In the genomic region with DNA sequence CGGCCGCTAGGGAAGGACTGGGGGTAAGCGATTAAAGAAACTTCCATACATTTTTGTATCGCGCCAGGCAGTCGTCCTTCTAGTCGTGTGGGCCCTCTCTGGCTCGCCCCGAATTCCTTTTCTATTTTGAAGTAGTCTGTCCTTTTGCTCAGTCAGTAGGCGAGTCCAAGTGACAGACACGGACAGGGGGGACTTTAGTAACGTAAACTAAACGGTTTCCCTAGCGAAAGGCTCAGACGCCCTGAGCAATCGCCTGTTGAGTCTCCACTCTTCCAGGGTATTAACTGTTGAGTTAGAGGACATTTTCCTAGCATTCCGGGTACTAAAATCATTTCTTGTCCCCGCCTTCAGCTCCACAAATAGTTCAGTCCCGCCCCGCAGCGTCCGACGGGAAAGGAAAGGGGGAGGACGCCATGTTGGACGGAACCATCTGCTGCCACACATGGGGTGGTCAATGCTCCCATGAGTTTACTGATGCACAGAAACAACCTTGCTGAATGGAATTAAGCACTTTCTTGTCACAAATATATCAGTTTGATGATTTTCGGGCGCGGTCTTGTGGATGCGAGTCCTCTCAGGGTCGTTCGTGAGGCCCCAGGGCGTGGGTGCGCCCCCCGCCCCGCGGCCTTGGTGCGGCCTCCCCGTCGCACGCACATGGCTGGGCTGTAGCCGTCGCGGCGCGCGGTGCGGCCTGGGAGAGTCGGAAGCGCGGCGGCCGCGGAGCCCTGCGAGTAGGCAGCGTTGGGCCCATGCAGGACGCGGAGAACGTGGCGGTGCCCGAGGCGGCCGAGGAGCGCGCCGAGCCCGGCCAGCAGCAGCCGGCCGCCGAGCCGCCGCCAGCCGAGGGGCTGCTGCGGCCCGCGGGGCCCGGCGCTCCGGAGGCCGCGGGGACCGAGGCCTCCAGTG, we compare ENCODE assay signal across 8 cellular contexts. TPM values are rescaled to one million over a fixed set of nuclear protein-coding genes. Genes with fewer than 3 reads are reported as not detected.
DNase-seq lines count a peak whose midpoint lies in the region; ATAC-seq and TF ChIP-seq lines count a peak whose summit lies in the region.

Gene EIF3B (plus strand): TSS at position 655 of the 906 bp plus-strand sequence. CDS start 95 bp downstream, at position 750.

- H3K27me3 ChIP-seq in CD4-positive, alpha-beta memory T cell (ENCODE audit: insufficient read depth, low read length): no peaks in the 10 kb centered on the region
- H3K27me3 ChIP-seq in duodenal mucosa (ENCODE audit: control insufficient read depth in 1 of 2, insufficient read depth in 2 of 2, low read length in 2 of 2): no peaks in the 10 kb centered on the region
- no peaks in the 10 kb centered on the region for H3K27me3 ChIP-seq in right lobe of liver

- 0% methylated on average over 17 of the region's 81 CpGs for WGBS in right lobe of liver (ENCODE audit: insufficient coverage, low coverage, low lambda C conversion rate, missing lambda C conversion rate)

- TF ChIP-seq CTCF in right lobe of liver (IDR thresholded peaks at IDR 0.05): no peak

- H3K36me3 ChIP-seq in CD4-positive, alpha-beta memory T cell (ENCODE audit: insufficient read depth, low read length): no peaks in the 10 kb centered on the region
- H3K36me3 ChIP-seq in duodenal mucosa (ENCODE audit: control insufficient read depth in 1 of 2, insufficient read depth in 2 of 2, low read length in 2 of 2): peaks cover 3 to 15% of the 10 kb centered on the region in 2 donors
- peaks cover 0 to 6% (median 0%) of the 10 kb centered on the region in 4 donors for H3K36me3 ChIP-seq in right lobe of liver

- peak; percentile 75 for ATAC-seq in GM19455 (IDR thresholded peaks at IDR 0.05; ENCODE audit: unreplicated experiment)
- ATAC-seq in right lobe of liver: peak; percentile 89 to 94 (median 90)

- no peaks in the 10 kb centered on the region for H3K9me3 ChIP-seq in CD4-positive, alpha-beta memory T cell (ENCODE audit: control insufficient read depth in 1 of 2, low read length in 2 of 2)
- H3K9me3 ChIP-seq in duodenal mucosa (ENCODE audit: control insufficient read depth in 1 of 2, low read length in 2 of 2) (no peaks in the 10 kb centered on the region), right lobe of liver (no peaks in the 10 kb centered on the region)

- H3K36me3 Mint-ChIP-seq in CD4-positive, alpha-beta memory T cell: peaks cover 5 to 20% of the 10 kb centered on the region in 2 donors
- H3K36me3 Mint-ChIP-seq in activated CD4-positive, alpha-beta memory T cell treated with anti-CD3 and anti-CD28 coated beads for 36 hours: peaks cover 21% of the 10 kb centered on the region

- TF ChIP-seq POLR2A in right lobe of liver (IDR thresholded peaks at IDR 0.05): peak; percentile 69

- H3K27me3 Mint-ChIP-seq in CD4-positive, alpha-beta memory T cell: no peaks in the 10 kb centered on the region
- no peaks in the 10 kb centered on the region for H3K27me3 Mint-ChIP-seq in activated CD4-positive, alpha-beta memory T cell treated with anti-CD3 and anti-CD28 coated beads for 36 hours

- intact Hi-C loops in CD4-positive, alpha-beta memory T cell (cut with micrococcal nuclease): loop anchor here (1.0 kb wide), 4 partner anchors 40 to 850 kb away; partner anchors contain the start of genes CHST12, INTS1, MAD1L1 and SNX8
- intact Hi-C loops in activated CD4-positive, alpha-beta memory T cell treated with anti-CD3 and anti-CD28 coated beads for 36 hours (cut with micrococcal nuclease): loop anchor here (1.0 to 10.0 kb wide), 4 partner anchors 40 to 690 kb away; partner anchors contain the start of genes MRM2, NUDT1 and SNX8
- intact Hi-C loops in right lobe of liver (cut with DNase I): loop anchor here in 1 of 2 donors (10.0 kb wide), 1 partner anchor 110 kb away; the partner anchor contains the start of genes MRM2 and NUDT1

- CTCF ChIA-PET in CD4-positive, alpha-beta memory T cell (lab: Charles Lee; ENCODE audit: partially characterized antibody): interaction anchor here (1.7 kb wide), 1 partner anchor 77 kb away, joined by 4 read pairs; no protein-coding TSS in a partner anchor
- CTCF ChIA-PET in activated CD4-positive, alpha-beta memory T cell treated with anti-CD3 and anti-CD28 coated beads for 36 hours (lab: Charles Lee): interaction anchor here (0.6 to 1.7 kb wide), 5 partner anchors 25 to 400 kb away, joined by 3 to 4 read pairs (median 3); partner anchors contain the start of gene MAD1L1

- H3K4me3 ChIP-seq in CD4-positive, alpha-beta memory T cell (ENCODE audit: low read length in 2 of 2): peak within 1 kb of the TSS; percentile 68 to 90
- H3K4me3 ChIP-seq in duodenal mucosa (ENCODE audit: low read depth in 1 of 2, low read length in 2 of 2): peak within 1 kb of the TSS; percentile 92 to 96
- peak within 1 kb of the TSS; percentile 95 to 99 (median 97) for H3K4me3 ChIP-seq in right lobe of liver

- peaks cover 47% of the 10 kb centered on the region for H3K4me1 ChIP-seq in CD4-positive, alpha-beta memory T cell (ENCODE audit: insufficient read depth, low read length)
- H3K4me1 ChIP-seq in duodenal mucosa (ENCODE audit: control insufficient read depth in 1 of 2, insufficient read depth in 2 of 2, low read length in 2 of 2) (peaks cover 19 to 28% of the 10 kb centered on the region in 2 donors), right lobe of liver (peaks cover 0 to 28% (median 4%) of the 10 kb centered on the region in 4 donors)

- peak within 1 kb of the TSS; percentile 87 to 91 for H3K9ac ChIP-seq in duodenal mucosa (ENCODE audit: low read depth in 1 of 2, low read length in 2 of 2)

- peak; percentile 91 to 96 (median 95) for DNase-seq in CD4-positive, alpha-beta memory T cell
- DNase-seq in HK-2 (ENCODE audit: unreplicated experiment) (peak; percentile 86), NCI-H82 treated with DMSO at 0.1 percent for 48 hours (lab: John Stamatoyannopoulos, UW; ENCODE audit: unreplicated experiment) (peak; percentile 92), right lobe of liver (peak; percentile 87 to 91 (median 89))
- peak; percentile 91 for DNase-seq in activated CD4-positive, alpha-beta memory T cell treated with anti-CD3 and anti-CD28 coated beads for 36 hours
- DNase-seq in stimulated activated CD4-positive, alpha-beta T cell treated with anti-CD3 and anti-CD28 coated beads, Interleukin-4, amount 100 ng/mL, for 24 hours: peak; percentile 91

- peak within 1 kb of the TSS; percentile 95 for H3K27ac ChIP-seq in CD4-positive, alpha-beta memory T cell (ENCODE audit: low read depth, low read length)
- H3K27ac ChIP-seq in duodenal mucosa (ENCODE audit: low read depth, low read length) (peak within 1 kb of the TSS; percentile 99), right lobe of liver (peak within 1 kb of the TSS; percentile 100)

- peak within 1 kb of the TSS; percentile 89 to 98 (median 95) for H3K4me3 Mint-ChIP-seq in CD4-positive, alpha-beta memory T cell
- H3K4me3 Mint-ChIP-seq in activated CD4-positive, alpha-beta memory T cell treated with anti-CD3 and anti-CD28 coated beads for 36 hours: peak within 1 kb of the TSS; percentile 80

- no peaks in the 10 kb centered on the region for H3K9me3 Mint-ChIP-seq in CD4-positive, alpha-beta memory T cell
- no peaks in the 10 kb centered on the region for H3K9me3 Mint-ChIP-seq in activated CD4-positive, alpha-beta memory T cell treated with anti-CD3 and anti-CD28 coated beads for 36 hours

- POLR2A ChIA-PET in CD4-positive, alpha-beta memory T cell (lab: Charles Lee; ENCODE audit: partially characterized antibody): interaction anchor here (0.6 to 3.4 kb wide), 20 partner anchors 9 to 1523 kb away, joined by 3 to 52 read pairs (median 4); partner anchors contain the start of genes CHST12, MAD1L1, MICALL2 and PSMG3
- POLR2A ChIA-PET in activated CD4-positive, alpha-beta memory T cell treated with anti-CD3 and anti-CD28 coated beads for 36 hours (lab: Charles Lee): interaction anchor here (1.0 to 1.5 kb wide), 3 partner anchors 41 to 113 kb away, joined by 3 to 4 read pairs (median 3); partner anchors contain the start of genes MRM2, NUDT1 and SNX8

- H3K4me1 Mint-ChIP-seq in CD4-positive, alpha-beta memory T cell: peaks cover 16 to 48% (median 36%) of the 10 kb centered on the region in 4 donors
- peaks cover 30% of the 10 kb centered on the region for H3K4me1 Mint-ChIP-seq in activated CD4-positive, alpha-beta memory T cell treated with anti-CD3 and anti-CD28 coated beads for 36 hours (ENCODE audit: low read depth)

- peak within 1 kb of the TSS; percentile 99 to 100 (median 100) for H3K27ac Mint-ChIP-seq in CD4-positive, alpha-beta memory T cell
- peak within 1 kb of the TSS; percentile 100 for H3K27ac Mint-ChIP-seq in activated CD4-positive, alpha-beta memory T cell treated with anti-CD3 and anti-CD28 coated beads for 36 hours

RNA-seq across cellular contexts. Expression of gene EIF3B, which starts in this region (rescaled TPM):
- 100 to 1,000 TPM; 126 to 138 TPM for total RNA-seq in CD4-positive, alpha-beta memory T cell
- 100 to 1,000 TPM in 1 of 2 donors, 10 to 100 TPM in 1; 78.7 to 135 TPM for polyA plus RNA-seq in CD4-positive, alpha-beta memory T cell
- 100 to 1,000 TPM; 179 to 182 TPM for total RNA-seq in activated CD4-positive, alpha-beta memory T cell treated with anti-CD3 and anti-CD28 coated beads for 36 hours
- total RNA-seq in right lobe of liver: 10 to 100 TPM; 61.6 to 93.3 (median 68.3) TPM

Comparison
In these comparisons a context has a peak if more than half of its experiments do, and no peak if none do; other contexts are left out.
1. Peak in every context shown above with its lines: DNase-seq, ATAC-seq, H3K4me3 ChIP-seq and H3K27ac ChIP-seq.